In the genomic region with DNA sequence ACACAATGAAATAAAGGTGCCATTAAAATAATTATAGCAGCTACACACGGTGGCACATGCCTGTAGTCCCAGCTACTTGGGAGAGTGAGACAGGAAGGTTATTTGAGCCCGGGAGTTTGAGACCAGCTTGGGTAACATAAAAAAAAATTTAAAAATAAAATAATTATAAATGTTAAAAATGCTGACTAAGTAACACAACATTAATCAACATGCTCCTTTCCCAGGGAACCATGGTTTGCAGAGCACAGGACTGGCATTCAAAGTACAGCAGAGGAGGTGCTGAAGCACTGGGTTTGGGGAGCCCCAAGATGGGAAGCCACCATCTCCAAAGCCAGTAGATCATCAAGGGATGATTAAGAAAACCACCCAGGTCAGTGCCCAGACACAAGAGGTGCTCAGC, we compare ENCODE assay signal across 21 cellular contexts. TPM values are rescaled to one million over a fixed set of nuclear protein-coding genes. Genes with fewer than 3 reads are reported as not detected.
DNase-seq lines count a peak whose midpoint lies in the region; ATAC-seq and TF ChIP-seq lines count a peak whose summit lies in the region.
"Had no signal": no experiment of that assay in that cellular context is flagged by ENCODE, and none has a peak within 500 bp of the region (broad histone marks: within the 10 kb centered on the region; RNA-seq: fewer than 3 reads in every experiment).

No MANE protein-coding gene starts in this region.

- no peaks in the 10 kb centered on the region for H3K9me3 Mint-ChIP-seq in activated T-cell treated with anti-CD3 and anti-CD28 coated beads, Interleukin-2, amount 50 U/mL, for 24 hours
- H3K9me3 Mint-ChIP-seq in CD4-positive, alpha-beta T cell = no peaks in the 10 kb centered on the region
- H3K9me3 Mint-ChIP-seq in naive thymus-derived CD4-positive, alpha-beta T cell = no peaks in the 10 kb centered on the region
- H3K9me3 Mint-ChIP-seq: H9 had no signal

- POLR2A ChIA-PET in CD4-positive, alpha-beta T cell (lab: Charles Lee) = interaction anchor here (1.5 kb wide), 1 partner anchor 9 kb away, joined by 4 read pairs; no protein-coding TSS in a partner anchor
- POLR2A ChIA-PET in naive thymus-derived CD4-positive, alpha-beta T cell (lab: Charles Lee) = interaction anchor here (1.2 kb wide), 1 partner anchor 9 kb away, joined by 4 read pairs; no protein-coding TSS in a partner anchor

- peaks cover 98% of the 10 kb centered on the region for H3K36me3 Mint-ChIP-seq in activated T-cell treated with anti-CD3 and anti-CD28 coated beads, Interleukin-2, amount 50 U/mL, for 24 hours (ENCODE audit: low read depth)
- H3K36me3 Mint-ChIP-seq in CD4-positive, alpha-beta T cell (ENCODE audit: low read depth) = peaks cover 59% of the 10 kb centered on the region
- H3K36me3 Mint-ChIP-seq in naive thymus-derived CD4-positive, alpha-beta T cell = peaks cover 0 to 55% (median 26%) of the 10 kb centered on the region in 5 donors

- no peak for DNase-seq in activated T-cell treated with anti-CD3 and anti-CD28 coated beads, Interleukin-2, amount 50 U/mL, for 24 hours
- no peak for DNase-seq in activated T-cell treated with anti-CD3 and anti-CD28 coated beads, Interleukin-2, amount 50 U/mL, for 48 hours
- DNase-seq in CD4-positive, alpha-beta T cell = no peak
- DNase-seq in RWPE2 (ENCODE audit: low spot score) (peak; percentile 29), OCI-M2 (lab: John Stamatoyannopoulos, UW; ENCODE audit: unreplicated experiment) (no peak), uterus (no peak)
- DNase-seq in naive thymus-derived CD4-positive, alpha-beta T cell = no peak
- DNase-seq: C1 segment of cervical spinal cord, Caco-2, GF-D8, H9, Kasumi-1, MG63, NCI-H1048, NCI-H1436 treated with DMSO at 0.1 percent for 48 hours, NCI-H2029 treated with DMSO at 0.1 percent for 48 hours, NCI-H2171, NCI-H526, PC-9, SJCRH30 had no signal

- H3K27me3 Mint-ChIP-seq in activated T-cell treated with anti-CD3 and anti-CD28 coated beads, Interleukin-2, amount 50 U/mL, for 24 hours = no peaks in the 10 kb centered on the region
- no peaks in the 10 kb centered on the region for H3K27me3 Mint-ChIP-seq in CD4-positive, alpha-beta T cell
- no peaks in the 10 kb centered on the region for H3K27me3 Mint-ChIP-seq in naive thymus-derived CD4-positive, alpha-beta T cell

- H3K4me1 ChIP-seq in RWPE2 (ENCODE audit: insufficient read depth, poor library complexity, severe bottlenecking) = peaks cover 14% of the 10 kb centered on the region
- H3K4me1 ChIP-seq in naive thymus-derived CD4-positive, alpha-beta T cell (ENCODE audit: control insufficient read depth in 2 of 2, insufficient read depth in 2 of 2, low read length in 2 of 2) = peaks cover 39 to 62% of the 10 kb centered on the region in 2 donors
- H3K4me1 ChIP-seq in uterus = peaks cover 0 to 13% of the 10 kb centered on the region in 2 donors
- H3K4me1 ChIP-seq: Caco-2, SJCRH30 had no signal

- no peaks in the 10 kb centered on the region for H3K27me3 ChIP-seq in CD4-positive, alpha-beta T cell (ENCODE audit: control insufficient read depth, insufficient read depth, low read length)
- H3K27me3 ChIP-seq in RWPE2 (ENCODE audit: insufficient read depth, poor library complexity, severe bottlenecking) (no peaks in the 10 kb centered on the region), uterus (no peaks in the 10 kb centered on the region)
- H3K27me3 ChIP-seq in naive thymus-derived CD4-positive, alpha-beta T cell (ENCODE audit: control insufficient read depth in 2 of 2, insufficient read depth in 2 of 2, low read length in 2 of 2) = no peaks in the 10 kb centered on the region
- H3K27me3 ChIP-seq: MG63 had no signal

- no peak overlapping the region for H3K4me3 Mint-ChIP-seq in activated T-cell treated with anti-CD3 and anti-CD28 coated beads, Interleukin-2, amount 50 U/mL, for 24 hours
- no peak overlapping the region for H3K4me3 Mint-ChIP-seq in CD4-positive, alpha-beta T cell
- peak overlapping the region in 2 of 10 donors; percentile 4 to 99 for H3K4me3 Mint-ChIP-seq in naive thymus-derived CD4-positive, alpha-beta T cell
- H3K4me3 Mint-ChIP-seq: H9 had no signal

- no peaks in the 10 kb centered on the region for H3K36me3 ChIP-seq in RWPE2 (ENCODE audit: low read depth)
- peaks cover 0 to 7% (median 5%) of the 10 kb centered on the region in 3 experiments for H3K36me3 ChIP-seq in naive thymus-derived CD4-positive, alpha-beta T cell (ENCODE audit: control insufficient read depth in 2 of 3, insufficient read depth in 3 of 3, low read length in 3 of 3)
- no peaks in the 10 kb centered on the region for H3K36me3 ChIP-seq in uterus
- H3K36me3 ChIP-seq: MG63, SJCRH30 had no signal

- no peak for TF ChIP-seq POLR2A in uterus (IDR thresholded peaks at IDR 0.05)

- no peak for TF ChIP-seq CTCF in CD4-positive, alpha-beta T cell (IDR thresholded peaks at IDR 0.05)
- no peak for TF ChIP-seq CTCF in RWPE2 (IDR thresholded peaks at IDR 0.05; ENCODE audit: poor library complexity, severe bottlenecking)
- no peak for TF ChIP-seq CTCF in uterus (IDR thresholded peaks at IDR 0.05)

- no peak for ATAC-seq in CD4-positive, alpha-beta T cell (ENCODE audit: poor library complexity)
- no peak for ATAC-seq in RWPE2 (ENCODE audit: low read depth)
- ATAC-seq in naive thymus-derived CD4-positive, alpha-beta T cell = no peak

- H3K27ac Mint-ChIP-seq in activated T-cell treated with anti-CD3 and anti-CD28 coated beads, Interleukin-2, amount 50 U/mL, for 24 hours = peak overlapping the region; percentile 57
- H3K27ac Mint-ChIP-seq in CD4-positive, alpha-beta T cell = peak overlapping the region; percentile 97
- peak overlapping the region in 8 of 9 donors; percentile 41 to 100 (median 86) for H3K27ac Mint-ChIP-seq in naive thymus-derived CD4-positive, alpha-beta T cell
- H3K27ac Mint-ChIP-seq: H9 had no signal

- intact Hi-C loops in CD4-positive, alpha-beta T cell (cut with DNase I, micrococcal nuclease) = no loop called here
- intact Hi-C loops in naive thymus-derived CD4-positive, alpha-beta T cell (cut with micrococcal nuclease) = loop anchor here in 1 of 2 donors (10.0 kb wide), 1 partner anchor 104 kb away; no protein-coding TSS in a partner anchor
- intact Hi-C loops in uterus (cut with DNase I; ENCODE audit: low total_unique reads) = no loop called here

- peaks cover 97% of the 10 kb centered on the region for H3K4me1 Mint-ChIP-seq in activated T-cell treated with anti-CD3 and anti-CD28 coated beads, Interleukin-2, amount 50 U/mL, for 24 hours (ENCODE audit: low read depth)
- peaks cover 77% of the 10 kb centered on the region for H3K4me1 Mint-ChIP-seq in CD4-positive, alpha-beta T cell (ENCODE audit: low read depth)
- H3K4me1 Mint-ChIP-seq in naive thymus-derived CD4-positive, alpha-beta T cell = peaks cover 66 to 91% (median 84%) of the 10 kb centered on the region in 7 donors

- H3K9me3 ChIP-seq in CD4-positive, alpha-beta T cell (ENCODE audit: control insufficient read depth, low read length) = no peaks in the 10 kb centered on the region
- H3K9me3 ChIP-seq in RWPE2 (ENCODE audit: severe bottlenecking) = no peaks in the 10 kb centered on the region
- no peaks in the 10 kb centered on the region for H3K9me3 ChIP-seq in naive thymus-derived CD4-positive, alpha-beta T cell (ENCODE audit: control insufficient read depth in 2 of 3, low read length in 3 of 3)
- H3K9me3 ChIP-seq in uterus = no peaks in the 10 kb centered on the region
- H3K9me3 ChIP-seq: Caco-2, MG63, SJCRH30 had no signal

- CTCF ChIA-PET in CD4-positive, alpha-beta T cell (lab: Charles Lee) = interaction anchor here (1.3 kb wide), 1 partner anchor 9 kb away, joined by 3 read pairs; no protein-coding TSS in a partner anchor
- CTCF ChIA-PET in naive thymus-derived CD4-positive, alpha-beta T cell (lab: Charles Lee) = interaction anchor here (0.6 to 0.9 kb wide), 2 partner anchors 10 kb away, joined by 3 read pairs; no protein-coding TSS in a partner anchor

- H3K4me3 ChIP-seq in RWPE2 (ENCODE audit: severe bottlenecking) (no peak overlapping the region), uterus (no peak overlapping the region)
- no peak overlapping the region for H3K4me3 ChIP-seq in naive thymus-derived CD4-positive, alpha-beta T cell (ENCODE audit: low read length)
- H3K4me3 ChIP-seq: MG63, PC-9, SJCRH30 had no signal

- H3K27ac ChIP-seq in CD4-positive, alpha-beta T cell (ENCODE audit: low read depth, low read length) = no peak overlapping the region
- H3K27ac ChIP-seq in RWPE2 (ENCODE audit: poor library complexity, severe bottlenecking) (no peak overlapping the region), uterus (no peak overlapping the region)
- no peak overlapping the region for H3K27ac ChIP-seq in naive thymus-derived CD4-positive, alpha-beta T cell (ENCODE audit: low read depth, low read length)
- H3K27ac ChIP-seq: PC-9, RWPE1, SJCRH30 had no signal

RNA-seq across cellular contexts. Expression of a gene that starts 51.9 kb away (rescaled TPM):
- 10 to 100 TPM; 32.5 to 33.2 TPM for total RNA-seq in CD4-positive, alpha-beta T cell
- total RNA-seq in naive thymus-derived CD4-positive, alpha-beta T cell = 10 to 100 TPM; 39.8 to 66.8 (median 44.8) TPM
- 10 to 100 TPM; 16.6 to 30.1 TPM for polyA plus RNA-seq in naive thymus-derived CD4-positive, alpha-beta T cell
- total RNA-seq in uterus = 10 to 100 TPM in 3 of 4 donors, 1 to 10 TPM in 1; 5.7 to 36.4 (median 12.0) TPM
- total RNA-seq: SJCRH30 had no signal
